ENCODE assay signal across 1 cellular context in genomic region chr15:89430530-89431341, GRCh38.
A peak's percentile ranks its signal among the peaks of the same experiment; 100 is the strongest.
TF ChIP-seq lines count a peak whose summit lies in the region.

No MANE protein-coding gene starts in this region.

TF ChIP-seq in HEK293, 187 proteins besides CTCF, POLR2A, EP300 and RAD21 (continued from another document and continues in another):
- TF ChIP-seq, protein P1, sequence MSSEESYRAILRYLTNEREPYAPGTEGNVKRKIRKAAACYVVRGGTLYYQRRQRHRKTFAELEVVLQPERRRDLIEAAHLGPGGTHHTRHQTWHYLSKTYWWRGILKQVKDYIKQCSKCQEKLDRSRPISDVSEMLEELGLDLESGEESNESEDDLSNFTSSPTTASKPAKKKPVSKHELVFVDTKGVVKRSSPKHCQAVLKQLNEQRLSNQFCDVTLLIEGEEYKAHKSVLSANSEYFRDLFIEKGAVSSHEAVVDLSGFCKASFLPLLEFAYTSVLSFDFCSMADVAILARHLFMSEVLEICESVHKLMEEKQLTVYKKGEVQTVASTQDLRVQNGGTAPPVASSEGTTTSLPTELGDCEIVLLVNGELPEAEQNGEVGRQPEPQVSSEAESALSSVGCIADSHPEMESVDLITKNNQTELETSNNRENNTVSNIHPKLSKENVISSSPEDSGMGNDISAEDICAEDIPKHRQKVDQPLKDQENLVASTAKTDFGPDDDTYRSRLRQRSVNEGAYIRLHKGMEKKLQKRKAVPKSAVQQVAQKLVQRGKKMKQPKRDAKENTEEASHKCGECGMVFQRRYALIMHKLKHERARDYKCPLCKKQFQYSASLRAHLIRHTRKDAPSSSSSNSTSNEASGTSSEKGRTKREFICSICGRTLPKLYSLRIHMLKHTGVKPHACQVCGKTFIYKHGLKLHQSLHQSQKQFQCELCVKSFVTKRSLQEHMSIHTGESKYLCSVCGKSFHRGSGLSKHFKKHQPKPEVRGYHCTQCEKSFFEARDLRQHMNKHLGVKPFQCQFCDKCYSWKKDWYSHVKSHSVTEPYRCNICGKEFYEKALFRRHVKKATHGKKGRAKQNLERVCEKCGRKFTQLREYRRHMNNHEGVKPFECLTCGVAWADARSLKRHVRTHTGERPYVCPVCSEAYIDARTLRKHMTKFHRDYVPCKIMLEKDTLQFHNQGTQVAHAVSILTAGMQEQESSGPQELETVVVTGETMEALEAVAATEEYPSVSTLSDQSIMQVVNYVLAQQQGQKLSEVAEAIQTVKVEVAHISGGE (tag by site-specific recombination; conservative IDR thresholded peaks at IDR 0.05; ENCODE audit: low read depth): no peak
- TF ChIP-seq MZF1 (tag by site-specific recombination; IDR thresholded peaks at IDR 0.05; ENCODE audit: borderline replicate concordance): no peak
- no peak for TF ChIP-seq BCL6B (tag by site-specific recombination; IDR thresholded peaks at IDR 0.05)
- no peak for TF ChIP-seq ZNF48 (tag by site-specific recombination; IDR thresholded peaks at IDR 0.05)
- TF ChIP-seq PBX3 (CRISPR knock-in tag; IDR thresholded peaks at IDR 0.05): 0 out of 2 replicates have a peak, but pooled peaks have one; percentile 61
- 0 out of 2 replicates have a peak, but pooled peaks have one; percentile 30 for TF ChIP-seq KLF16 (tag by site-specific recombination; IDR thresholded peaks at IDR 0.05)
- no peak for TF ChIP-seq ZNF473 (tag by site-specific recombination; IDR thresholded peaks at IDR 0.05)
- TF ChIP-seq ZNF843 (tag by site-specific recombination; IDR thresholded peaks at IDR 0.05): no peak
- no peak for TF ChIP-seq ZNF341 (tag by site-specific recombination; IDR thresholded peaks at IDR 0.05; ENCODE audit: low read depth)
- TF ChIP-seq ZFP37 (tag by site-specific recombination; IDR thresholded peaks at IDR 0.05): peak; percentile 53; the same call in 1 of the 2 replicates
- TF ChIP-seq, protein P2, sequence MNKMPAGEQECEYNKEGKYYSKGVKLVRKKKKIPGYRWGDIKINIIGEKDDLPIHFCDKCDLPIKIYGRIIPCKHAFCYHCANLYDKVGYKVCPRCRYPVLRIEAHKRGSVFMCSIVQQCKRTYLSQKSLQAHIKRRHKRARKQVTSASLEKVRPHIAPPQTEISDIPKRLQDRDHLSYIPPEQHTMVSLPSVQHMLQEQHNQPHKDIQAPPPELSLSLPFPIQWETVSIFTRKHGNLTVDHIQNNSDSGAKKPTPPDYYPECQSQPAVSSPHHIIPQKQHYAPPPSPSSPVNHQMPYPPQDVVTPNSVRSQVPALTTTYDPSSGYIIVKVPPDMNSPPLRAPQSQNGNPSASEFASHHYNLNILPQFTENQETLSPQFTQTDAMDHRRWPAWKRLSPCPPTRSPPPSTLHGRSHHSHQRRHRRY (tag by site-specific recombination; IDR thresholded peaks at IDR 0.05): no peak
- peak; percentile 48 for TF ChIP-seq ZSCAN4 (tag by site-specific recombination; IDR thresholded peaks at IDR 0.05)
- TF ChIP-seq ZNF2 (tag by site-specific recombination; IDR thresholded peaks at IDR 0.05): peak; percentile 97
- TF ChIP-seq ZNF133 (tag by site-specific recombination; IDR thresholded peaks at IDR 0.05): no peak
- TF ChIP-seq ZNF621 (tag by site-specific recombination; IDR thresholded peaks at IDR 0.05): no peak
- no peak for TF ChIP-seq ZNF544 (tag by site-specific recombination; IDR thresholded peaks at IDR 0.05)
- no peak for TF ChIP-seq ZNF404 (tag by site-specific recombination; IDR thresholded peaks at IDR 0.05)
- no peak for TF ChIP-seq ZNF639 (tag by site-specific recombination; IDR thresholded peaks at IDR 0.05)
- TF ChIP-seq ZNF335 (tag by site-specific recombination; conservative IDR thresholded peaks at IDR 0.05): peak; percentile 73
- TF ChIP-seq, protein P3, sequence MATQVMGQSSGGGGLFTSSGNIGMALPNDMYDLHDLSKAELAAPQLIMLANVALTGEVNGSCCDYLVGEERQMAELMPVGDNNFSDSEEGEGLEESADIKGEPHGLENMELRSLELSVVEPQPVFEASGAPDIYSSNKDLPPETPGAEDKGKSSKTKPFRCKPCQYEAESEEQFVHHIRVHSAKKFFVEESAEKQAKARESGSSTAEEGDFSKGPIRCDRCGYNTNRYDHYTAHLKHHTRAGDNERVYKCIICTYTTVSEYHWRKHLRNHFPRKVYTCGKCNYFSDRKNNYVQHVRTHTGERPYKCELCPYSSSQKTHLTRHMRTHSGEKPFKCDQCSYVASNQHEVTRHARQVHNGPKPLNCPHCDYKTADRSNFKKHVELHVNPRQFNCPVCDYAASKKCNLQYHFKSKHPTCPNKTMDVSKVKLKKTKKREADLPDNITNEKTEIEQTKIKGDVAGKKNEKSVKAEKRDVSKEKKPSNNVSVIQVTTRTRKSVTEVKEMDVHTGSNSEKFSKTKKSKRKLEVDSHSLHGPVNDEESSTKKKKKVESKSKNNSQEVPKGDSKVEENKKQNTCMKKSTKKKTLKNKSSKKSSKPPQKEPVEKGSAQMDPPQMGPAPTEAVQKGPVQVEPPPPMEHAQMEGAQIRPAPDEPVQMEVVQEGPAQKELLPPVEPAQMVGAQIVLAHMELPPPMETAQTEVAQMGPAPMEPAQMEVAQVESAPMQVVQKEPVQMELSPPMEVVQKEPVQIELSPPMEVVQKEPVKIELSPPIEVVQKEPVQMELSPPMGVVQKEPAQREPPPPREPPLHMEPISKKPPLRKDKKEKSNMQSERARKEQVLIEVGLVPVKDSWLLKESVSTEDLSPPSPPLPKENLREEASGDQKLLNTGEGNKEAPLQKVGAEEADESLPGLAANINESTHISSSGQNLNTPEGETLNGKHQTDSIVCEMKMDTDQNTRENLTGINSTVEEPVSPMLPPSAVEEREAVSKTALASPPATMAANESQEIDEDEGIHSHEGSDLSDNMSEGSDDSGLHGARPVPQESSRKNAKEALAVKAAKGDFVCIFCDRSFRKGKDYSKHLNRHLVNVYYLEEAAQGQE (tag by site-specific recombination; IDR thresholded peaks at IDR 0.05): no peak
- TF ChIP-seq GLIS2 (tag by site-specific recombination; IDR thresholded peaks at IDR 0.05): no peak; the same call in 1 of the 2 replicates
- no peak for TF ChIP-seq ZBTB48 (tag by site-specific recombination; IDR thresholded peaks at IDR 0.05)
- no peak for TF ChIP-seq ZNF514 (tag by site-specific recombination; IDR thresholded peaks at IDR 0.05)
- TF ChIP-seq, protein P4, sequence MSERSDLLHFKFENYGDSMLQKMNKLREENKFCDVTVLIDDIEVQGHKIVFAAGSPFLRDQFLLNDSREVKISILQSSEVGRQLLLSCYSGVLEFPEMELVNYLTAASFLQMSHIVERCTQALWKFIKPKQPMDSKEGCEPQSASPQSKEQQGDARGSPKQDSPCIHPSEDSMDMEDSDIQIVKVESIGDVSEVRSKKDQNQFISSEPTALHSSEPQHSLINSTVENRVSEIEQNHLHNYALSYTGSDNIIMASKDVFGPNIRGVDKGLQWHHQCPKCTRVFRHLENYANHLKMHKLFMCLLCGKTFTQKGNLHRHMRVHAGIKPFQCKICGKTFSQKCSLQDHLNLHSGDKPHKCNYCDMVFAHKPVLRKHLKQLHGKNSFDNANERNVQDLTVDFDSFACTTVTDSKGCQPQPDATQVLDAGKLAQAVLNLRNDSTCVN (tag by site-specific recombination; optimal IDR thresholded peaks at IDR 0.05): peak; percentile 38
- TF ChIP-seq ZNF211 (tag by site-specific recombination; IDR thresholded peaks at IDR 0.05; ENCODE audit: low read depth): no peak
- TF ChIP-seq, protein P5, sequence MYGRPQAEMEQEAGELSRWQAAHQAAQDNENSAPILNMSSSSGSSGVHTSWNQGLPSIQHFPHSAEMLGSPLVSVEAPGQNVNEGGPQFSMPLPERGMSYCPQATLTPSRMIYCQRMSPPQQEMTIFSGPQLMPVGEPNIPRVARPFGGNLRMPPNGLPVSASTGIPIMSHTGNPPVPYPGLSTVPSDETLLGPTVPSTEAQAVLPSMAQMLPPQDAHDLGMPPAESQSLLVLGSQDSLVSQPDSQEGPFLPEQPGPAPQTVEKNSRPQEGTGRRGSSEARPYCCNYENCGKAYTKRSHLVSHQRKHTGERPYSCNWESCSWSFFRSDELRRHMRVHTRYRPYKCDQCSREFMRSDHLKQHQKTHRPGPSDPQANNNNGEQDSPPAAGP (tag by site-specific recombination; IDR thresholded peaks at IDR 0.05): no peak
- peak; percentile 45; the same call in 1 of the 2 replicates for TF ChIP-seq ZBTB17 (tag by site-specific recombination; IDR thresholded peaks at IDR 0.05)
- no peak for TF ChIP-seq ZNF626 (tag by site-specific recombination; IDR thresholded peaks at IDR 0.05)
- TF ChIP-seq MYNN (tag by site-specific recombination; IDR thresholded peaks at IDR 0.05; ENCODE audit: borderline replicate concordance): no peak
- TF ChIP-seq SCRT1 (tag by site-specific recombination; IDR thresholded peaks at IDR 0.05; ENCODE audit: borderline replicate concordance): no peak
- TF ChIP-seq GLIS1 (tag by site-specific recombination; IDR thresholded peaks at IDR 0.05): no peak
- no peak for TF ChIP-seq HOXD13 (CRISPR knock-in tag; IDR thresholded peaks at IDR 0.05; ENCODE audit: borderline replicate concordance)
- TF ChIP-seq, protein P6, sequence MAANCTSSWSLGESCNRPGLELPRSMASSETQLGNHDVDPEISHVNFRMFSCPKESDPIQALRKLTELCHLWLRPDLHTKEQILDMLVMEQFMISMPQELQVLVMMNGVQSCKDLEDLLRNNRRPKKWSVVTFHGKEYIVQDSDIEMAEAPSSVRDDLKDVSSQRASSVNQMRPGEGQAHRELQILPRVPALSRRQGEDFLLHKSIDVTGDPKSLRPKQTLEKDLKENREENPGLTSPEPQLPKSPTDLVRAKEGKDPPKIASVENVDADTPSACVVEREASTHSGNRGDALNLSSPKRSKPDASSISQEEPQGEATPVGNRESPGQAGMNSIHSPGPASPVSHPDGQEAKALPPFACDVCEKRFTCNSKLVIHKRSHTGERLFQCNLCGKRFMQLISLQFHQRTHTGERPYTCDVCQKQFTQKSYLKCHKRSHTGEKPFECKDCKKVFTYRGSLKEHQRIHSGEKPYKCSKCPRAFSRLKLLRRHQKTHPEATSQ (tag by site-specific recombination; IDR thresholded peaks at IDR 0.05): no peak
- no peak for TF ChIP-seq SALL2 (tag by site-specific recombination; IDR thresholded peaks at IDR 0.05; ENCODE audit: borderline replicate concordance)
- no peak for TF ChIP-seq ZNF394 (tag by site-specific recombination; IDR thresholded peaks at IDR 0.05; ENCODE audit: borderline replicate concordance)
- TF ChIP-seq RBAK (tag by site-specific recombination; IDR thresholded peaks at IDR 0.05): no peak
- no peak for TF ChIP-seq SP2 (tag by site-specific recombination; IDR thresholded peaks at IDR 0.05)
- TF ChIP-seq PRDM1 (tag by site-specific recombination; IDR thresholded peaks at IDR 0.05): 0 out of 2 replicates have a peak, but pooled peaks have one; percentile 65
- TF ChIP-seq ZNF114 (tag by site-specific recombination; IDR thresholded peaks at IDR 0.05): no peak
- no peak for TF ChIP-seq TRIM28 (IDR thresholded peaks at IDR 0.05; ENCODE audit: borderline replicate concordance, low read length)
- TF ChIP-seq ZNF214 (tag by site-specific recombination; IDR thresholded peaks at IDR 0.05; ENCODE audit: borderline replicate concordance): no peak
